Comparison of ENCODE assay signal across 2 cellular contexts in genomic region chr16:57628782-57629181, GRCh38.
TF ChIP-seq lines count a peak whose summit lies in the region.

No MANE protein-coding gene starts in this region.

TF ChIP-seq in SK-N-SH, 30 proteins besides CTCF, POLR2A, EP300 and RAD21:
- no peak for TF ChIP-seq JUND (IDR thresholded peaks at IDR 0.05)
- TF ChIP-seq, protein P1, sequence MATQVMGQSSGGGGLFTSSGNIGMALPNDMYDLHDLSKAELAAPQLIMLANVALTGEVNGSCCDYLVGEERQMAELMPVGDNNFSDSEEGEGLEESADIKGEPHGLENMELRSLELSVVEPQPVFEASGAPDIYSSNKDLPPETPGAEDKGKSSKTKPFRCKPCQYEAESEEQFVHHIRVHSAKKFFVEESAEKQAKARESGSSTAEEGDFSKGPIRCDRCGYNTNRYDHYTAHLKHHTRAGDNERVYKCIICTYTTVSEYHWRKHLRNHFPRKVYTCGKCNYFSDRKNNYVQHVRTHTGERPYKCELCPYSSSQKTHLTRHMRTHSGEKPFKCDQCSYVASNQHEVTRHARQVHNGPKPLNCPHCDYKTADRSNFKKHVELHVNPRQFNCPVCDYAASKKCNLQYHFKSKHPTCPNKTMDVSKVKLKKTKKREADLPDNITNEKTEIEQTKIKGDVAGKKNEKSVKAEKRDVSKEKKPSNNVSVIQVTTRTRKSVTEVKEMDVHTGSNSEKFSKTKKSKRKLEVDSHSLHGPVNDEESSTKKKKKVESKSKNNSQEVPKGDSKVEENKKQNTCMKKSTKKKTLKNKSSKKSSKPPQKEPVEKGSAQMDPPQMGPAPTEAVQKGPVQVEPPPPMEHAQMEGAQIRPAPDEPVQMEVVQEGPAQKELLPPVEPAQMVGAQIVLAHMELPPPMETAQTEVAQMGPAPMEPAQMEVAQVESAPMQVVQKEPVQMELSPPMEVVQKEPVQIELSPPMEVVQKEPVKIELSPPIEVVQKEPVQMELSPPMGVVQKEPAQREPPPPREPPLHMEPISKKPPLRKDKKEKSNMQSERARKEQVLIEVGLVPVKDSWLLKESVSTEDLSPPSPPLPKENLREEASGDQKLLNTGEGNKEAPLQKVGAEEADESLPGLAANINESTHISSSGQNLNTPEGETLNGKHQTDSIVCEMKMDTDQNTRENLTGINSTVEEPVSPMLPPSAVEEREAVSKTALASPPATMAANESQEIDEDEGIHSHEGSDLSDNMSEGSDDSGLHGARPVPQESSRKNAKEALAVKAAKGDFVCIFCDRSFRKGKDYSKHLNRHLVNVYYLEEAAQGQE (IDR thresholded peaks at IDR 0.05; ENCODE audit: low read depth, low read length): no peak
- TF ChIP-seq, protein P2, sequence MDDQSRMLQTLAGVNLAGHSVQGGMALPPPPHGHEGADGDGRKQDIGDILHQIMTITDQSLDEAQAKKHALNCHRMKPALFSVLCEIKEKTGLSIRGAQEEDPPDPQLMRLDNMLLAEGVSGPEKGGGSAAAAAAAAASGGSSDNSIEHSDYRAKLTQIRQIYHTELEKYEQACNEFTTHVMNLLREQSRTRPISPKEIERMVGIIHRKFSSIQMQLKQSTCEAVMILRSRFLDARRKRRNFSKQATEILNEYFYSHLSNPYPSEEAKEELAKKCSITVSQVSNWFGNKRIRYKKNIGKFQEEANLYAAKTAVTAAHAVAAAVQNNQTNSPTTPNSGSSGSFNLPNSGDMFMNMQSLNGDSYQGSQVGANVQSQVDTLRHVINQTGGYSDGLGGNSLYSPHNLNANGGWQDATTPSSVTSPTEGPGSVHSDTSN (IDR thresholded peaks at IDR 0.05): no peak
TF ChIP-seq in SK-N-SH: peak in this region for 0.

TF ChIP-seq in SK-N-SH treated with all-trans-retinoic acid at 6 μM for 48 hours, 23 proteins besides CTCF, POLR2A, EP300 and RAD21:
- TF ChIP-seq CSDC2 (CRISPR knock-in tag; IDR thresholded peaks at IDR 0.05): no peak
- no peak for TF ChIP-seq ZFP3 (CRISPR knock-in tag; IDR thresholded peaks at IDR 0.05)
- TF ChIP-seq ISL1 (CRISPR knock-in tag; IDR thresholded peaks at IDR 0.05): no peak
- no peak for TF ChIP-seq TOX (CRISPR knock-in tag; IDR thresholded peaks at IDR 0.05; ENCODE audit: borderline replicate concordance)
- no peak for TF ChIP-seq ZNF8 (CRISPR knock-in tag; IDR thresholded peaks at IDR 0.05)
- no peak for TF ChIP-seq GLIS3 (CRISPR knock-in tag; IDR thresholded peaks at IDR 0.05)
- TF ChIP-seq BACH2 (CRISPR knock-in tag; IDR thresholded peaks at IDR 0.05; ENCODE audit: borderline replicate concordance): no peak
- TF ChIP-seq ZFP30 (CRISPR knock-in tag; IDR thresholded peaks at IDR 0.05): no peak
- TF ChIP-seq TCF4 (CRISPR knock-in tag; IDR thresholded peaks at IDR 0.05; ENCODE audit: borderline replicate concordance): no peak
- TF ChIP-seq, protein P3, sequence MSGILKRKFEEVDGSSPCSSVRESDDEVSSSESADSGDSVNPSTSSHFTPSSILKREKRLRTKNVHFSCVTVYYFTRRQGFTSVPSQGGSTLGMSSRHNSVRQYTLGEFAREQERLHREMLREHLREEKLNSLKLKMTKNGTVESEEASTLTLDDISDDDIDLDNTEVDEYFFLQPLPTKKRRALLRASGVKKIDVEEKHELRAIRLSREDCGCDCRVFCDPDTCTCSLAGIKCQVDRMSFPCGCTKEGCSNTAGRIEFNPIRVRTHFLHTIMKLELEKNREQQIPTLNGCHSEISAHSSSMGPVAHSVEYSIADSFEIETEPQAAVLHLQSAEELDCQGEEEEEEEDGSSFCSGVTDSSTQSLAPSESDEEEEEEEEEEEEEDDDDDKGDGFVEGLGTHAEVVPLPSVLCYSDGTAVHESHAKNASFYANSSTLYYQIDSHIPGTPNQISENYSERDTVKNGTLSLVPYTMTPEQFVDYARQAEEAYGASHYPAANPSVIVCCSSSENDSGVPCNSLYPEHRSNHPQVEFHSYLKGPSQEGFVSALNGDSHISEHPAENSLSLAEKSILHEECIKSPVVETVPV (CRISPR knock-in tag; IDR thresholded peaks at IDR 0.05): no peak
- no peak for TF ChIP-seq RARB (CRISPR knock-in tag; IDR thresholded peaks at IDR 0.05)
